ENCODE assay signal across 8 cellular contexts in genomic region chr16:25051446-25052160, GRCh38. TPM values are rescaled to one million over a fixed set of nuclear protein-coding genes. Genes with fewer than 3 reads are reported as not detected.
A peak's percentile ranks its signal among the peaks of the same experiment; 100 is the strongest.
DNase-seq lines count a peak whose midpoint lies in the region; ATAC-seq and TF ChIP-seq lines count a peak whose summit lies in the region.

No MANE protein-coding gene starts in this region.

- no peak overlapping the region for H3K18ac ChIP-seq in mesendoderm (ENCODE audit: low read length)

- H3K79me1 ChIP-seq in mesendoderm (ENCODE audit: low read length) = no peaks in the 10 kb centered on the region

- no peak overlapping the region for H2AK5ac ChIP-seq in mesendoderm (ENCODE audit: low read length)

- peak overlapping the region in 3 of 4 donors; percentile 70 to 80 (median 75) for H3K4me3 Mint-ChIP-seq in IgD-negative memory B cell

- peak overlapping the region in 2 of 3 donors; percentile 68 to 78 for H3K27ac Mint-ChIP-seq in IgD-negative memory B cell

- no peak overlapping the region for H3K9ac ChIP-seq in mesendoderm (ENCODE audit: low read length)

- peak overlapping the region; percentile 70 for H3K56ac ChIP-seq in mesendoderm (ENCODE audit: low read length)

- WGBS in mesendoderm (ENCODE audit: extremely low coverage, insufficient coverage, low lambda C conversion rate) = no CpG with 5 or more reads among the region's 7 CpGs

- no peaks in the 10 kb centered on the region for H3K27me3 Mint-ChIP-seq in IgD-negative memory B cell

- H2BK120ac ChIP-seq in mesendoderm (ENCODE audit: low read depth, low read length) = no peak overlapping the region

- no peak overlapping the region for H4K8ac ChIP-seq in mesendoderm (ENCODE audit: low read depth, low read length)

- DNase-seq in cardiac fibroblast (ENCODE audit: low read depth in 2 of 2) (peak; percentile 51 to 90), mesendoderm (peak; percentile 94), NCI-H128 (lab: John Stamatoyannopoulos, UW; ENCODE audit: unreplicated experiment) (no peak), NCI-H526 (lab: John Stamatoyannopoulos, UW) (no peak)

- H3K23ac ChIP-seq in mesendoderm (ENCODE audit: low read length) = no peak overlapping the region

- H3K36me3 ChIP-seq in ACC112 (ENCODE audit: insufficient read depth, low read length) = no peaks in the 10 kb centered on the region
- H3K36me3 ChIP-seq in mesendoderm (ENCODE audit: control insufficient read depth, insufficient read depth, low read length) = no peaks in the 10 kb centered on the region

- peak overlapping the region; percentile 91 for H3K27ac ChIP-seq in ACC112 (ENCODE audit: low read depth, low read length)
- peak overlapping the region; percentile 53 for H3K27ac ChIP-seq in mesendoderm (ENCODE audit: low read depth, low read length)

- H3K4ac ChIP-seq in mesendoderm (ENCODE audit: low read depth, low read length) = no peak overlapping the region

- H4K5ac ChIP-seq in mesendoderm (ENCODE audit: low read length) = no peak overlapping the region

- H3K4me1 Mint-ChIP-seq in IgD-negative memory B cell = peaks cover 35 to 40% (median 37%) of the 10 kb centered on the region in 3 donors

- H2BK5ac ChIP-seq in mesendoderm (ENCODE audit: low read length) = no peak overlapping the region

- peak overlapping the region; percentile 77 for H2BK15ac ChIP-seq in mesendoderm (replicated peaks; ENCODE audit: low read depth)

- H3K9me3 Mint-ChIP-seq in IgD-negative memory B cell = no peaks in the 10 kb centered on the region

- no peak overlapping the region for H3K4me2 ChIP-seq in mesendoderm (ENCODE audit: low read length)

- H3K36me3 Mint-ChIP-seq in IgD-negative memory B cell = no peaks in the 10 kb centered on the region

- no peak for TF ChIP-seq CTCF in cardiac fibroblast (IDR thresholded peaks at IDR 0.05; ENCODE audit: low read depth, low read length)

- H3K4me3 ChIP-seq in ACC112 (ENCODE audit: low read depth, low read length) (peak overlapping the region; percentile 71), cardiac fibroblast (replicated peaks in 1 of 2; ENCODE audit: low read depth in 2 of 2, low read length in 2 of 2) (no peak overlapping the region), mesendoderm (ENCODE audit: low read length) (no peak overlapping the region)

- H3K4me1 ChIP-seq in ACC112 (ENCODE audit: control insufficient read depth, insufficient read depth, low read length, unreplicated experiment) (peaks cover 28% of the 10 kb centered on the region), mesendoderm (ENCODE audit: control insufficient read depth, low read depth, low read length) (peaks cover 2% of the 10 kb centered on the region)

- ATAC-seq in GM18517 (IDR thresholded peaks at IDR 0.05; ENCODE audit: unreplicated experiment) = no peak
- ATAC-seq in HG03521 (IDR thresholded peaks at IDR 0.05; ENCODE audit: unreplicated experiment) = no peak

- H2AFZ ChIP-seq in ACC112 (ENCODE audit: low read length, unreplicated experiment) = peak overlapping the region; percentile 19

- no peaks in the 10 kb centered on the region for H3K79me2 ChIP-seq in ACC112 (ENCODE audit: control insufficient read depth, insufficient read depth, low read length, unreplicated experiment)
- no peaks in the 10 kb centered on the region for H3K79me2 ChIP-seq in mesendoderm (ENCODE audit: control insufficient read depth, insufficient read depth, low read length)

- H3K27me3 ChIP-seq in ACC112 (ENCODE audit: insufficient read depth, low read length) (no peaks in the 10 kb centered on the region), mesendoderm (ENCODE audit: insufficient read depth, low read length, poor library complexity) (no peaks in the 10 kb centered on the region)

RNA-seq across cellular contexts. Expression of gene ARHGAP17, which starts 36.4 kb away (rescaled TPM):
- 153 TPM for polyA plus RNA-seq in IgD-negative memory B cell
- 61.6 TPM for polyA plus RNA-seq in mesendoderm (2013, experiment 1 of 2)
- 62.5 TPM for polyA plus RNA-seq in mesendoderm (2013, experiment 2 of 2)

RNA-seq across cellular contexts. Expression of gene LCMT1, which starts 59.9 kb away (rescaled TPM):
- polyA plus RNA-seq in IgD-negative memory B cell = 34.6 TPM
- 55.7 TPM for polyA plus RNA-seq in mesendoderm (2013, experiment 1 of 2)
- 55.1 TPM for polyA plus RNA-seq in mesendoderm (2013, experiment 2 of 2)

Comparison
In these comparisons a context has a peak if more than half of its experiments do, and no peak if none do; other contexts are left out.
1. DNase-seq: peak in cardiac fibroblast (2 of 2) and mesendoderm (single experiment); none in NCI-H128 (single experiment) and NCI-H526 (0 of 2).